Comparison of ENCODE assay signal across 12 cellular contexts in the genomic region with DNA sequence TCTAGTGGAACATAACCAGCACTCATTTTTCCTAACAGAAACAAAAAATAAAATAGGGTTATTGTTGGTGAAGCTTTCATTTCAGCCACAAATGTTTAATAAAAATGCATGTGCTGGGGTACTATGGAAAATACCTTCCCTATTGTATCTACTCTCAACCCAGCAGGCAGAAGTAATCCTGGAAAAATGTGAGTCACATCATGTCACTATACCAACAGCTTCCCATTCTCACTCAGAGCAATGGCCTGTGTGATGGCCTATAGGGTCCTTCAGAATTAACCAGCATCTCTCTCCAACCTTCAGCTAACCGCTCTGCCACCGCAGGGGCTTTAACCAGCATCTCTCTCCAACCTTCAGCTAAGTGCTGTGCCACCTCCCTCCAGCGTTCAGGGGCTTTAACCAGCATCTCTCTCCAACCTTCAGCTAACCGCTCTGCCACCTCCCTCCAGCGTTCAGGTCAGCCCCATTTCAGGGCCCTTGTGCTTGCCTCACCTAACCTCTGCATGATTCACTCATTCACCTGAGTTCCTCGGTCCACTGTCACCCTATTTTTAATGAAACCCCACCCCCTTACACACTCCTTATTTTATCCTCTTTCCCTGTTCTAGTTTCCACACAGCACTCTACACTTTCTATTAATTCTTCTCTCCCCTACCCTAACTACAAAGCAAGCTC. TPM values are rescaled to one million over a fixed set of nuclear protein-coding genes. Genes with fewer than 3 reads are reported as not detected.
A peak's percentile ranks its signal among the peaks of the same experiment; 100 is the strongest.
DNase-seq lines count a peak whose midpoint lies in the region; ATAC-seq, FAIRE-seq and TF ChIP-seq lines count a peak whose summit lies in the region.
"Had no signal": no experiment of that assay in that cellular context is flagged by ENCODE, and none has a peak within 500 bp of the region (broad histone marks: within the 10 kb centered on the region; RNA-seq: fewer than 3 reads in every experiment).

No MANE protein-coding gene starts in this region.

- peak overlapping the region; percentile 46 for H3K27ac ChIP-seq in keratinocyte (ENCODE audit: control insufficient read depth, insufficient read depth, low read length)
- no peak overlapping the region for H3K27ac ChIP-seq in testis
- H3K27ac ChIP-seq: HL-60 had no signal

- H3K4me3 Mint-ChIP-seq in stimulated activated naive CD8-positive, alpha-beta T cell treated with anti-CD3 and anti-CD28 coated beads, Interleukin-15, amount 100 ng/mL, for 72 hours: no peak overlapping the region
- H3K4me3 Mint-ChIP-seq in activated T-helper 17 cell treated with anti-CD3 and anti-CD28 coated beads, Interleukin-2, amount 50 U/mL, for 72 hours: peak overlapping the region; percentile 35

- H3K9me3 ChIP-seq in keratinocyte (ENCODE audit: control insufficient read depth, low read depth, low read length): no peaks in the 10 kb centered on the region
- H3K9me3 ChIP-seq in testis: no peaks in the 10 kb centered on the region

- H3K27me3 ChIP-seq in keratinocyte (ENCODE audit: control insufficient read depth, extremely low read depth, insufficient read depth, low read length): no peaks in the 10 kb centered on the region
- H3K27me3 ChIP-seq in testis: no peaks in the 10 kb centered on the region

- H3K27me3 Mint-ChIP-seq in stimulated activated naive CD8-positive, alpha-beta T cell treated with anti-CD3 and anti-CD28 coated beads, Interleukin-15, amount 100 ng/mL, for 72 hours: no peaks in the 10 kb centered on the region
- no peaks in the 10 kb centered on the region for H3K27me3 Mint-ChIP-seq in activated T-helper 17 cell treated with anti-CD3 and anti-CD28 coated beads, Interleukin-2, amount 50 U/mL, for 72 hours

- H4K20me1 ChIP-seq in keratinocyte (ENCODE audit: control insufficient read depth, extremely low read depth, insufficient read depth, low read length): peaks cover 10% of the 10 kb centered on the region

- DNase-seq in stimulated activated naive CD8-positive, alpha-beta T cell treated with anti-CD3 and anti-CD28 coated beads, Interleukin-15, Interleukin-2, amounts not matched to agents 100 U/mL and 50 U/mL, for 24 hours: no peak
- no peak for DNase-seq in stimulated activated naive CD8-positive, alpha-beta T cell treated with anti-CD3 and anti-CD28 coated beads, Interleukin-15, amount 100 ng/mL, for 72 hours
- DNase-seq in keratinocyte (ENCODE audit: low read depth, low spot score) (no peak), midbrain (lab: John Stamatoyannopoulos, UW) (no peak), testis (no peak)
- no peak for DNase-seq in stimulated activated naive CD4-positive, alpha-beta T cell (lab: John Stamatoyannopoulos, UW)
- DNase-seq: activated T-cell treated with anti-CD3 and anti-CD28 coated beads, Interleukin-2, amount 50 U/mL, for 1 hour; T-helper 1 cell had no signal

- H3K4me2 ChIP-seq in keratinocyte (ENCODE audit: control insufficient read depth, extremely low read depth, insufficient read depth, low read depth, low read length): peak overlapping the region; percentile 12

- H3K9ac ChIP-seq in keratinocyte (ENCODE audit: control insufficient read depth, extremely low read depth, insufficient read depth, low read length): no peak overlapping the region

- WGBS in testis, 2 donors: 72 to 80% methylated on average over 6 of the region's 6 CpGs

- peaks cover 6% of the 10 kb centered on the region for H3K36me3 Mint-ChIP-seq in activated T-helper 17 cell treated with anti-CD3 and anti-CD28 coated beads, Interleukin-2, amount 50 U/mL, for 72 hours (ENCODE audit: low read depth)

- peaks cover 2% of the 10 kb centered on the region for H3K9me1 ChIP-seq in keratinocyte (ENCODE audit: control insufficient read depth, extremely low read depth, insufficient read depth, low read length)

- intact Hi-C loops in testis (cut with DNase I; ENCODE audit: low total_unique reads): no loop called here

- H3K79me2 ChIP-seq in keratinocyte (ENCODE audit: control insufficient read depth, insufficient read depth, low read length): peaks cover 94% of the 10 kb centered on the region

- H3K4me1 Mint-ChIP-seq in stimulated activated naive CD8-positive, alpha-beta T cell treated with anti-CD3 and anti-CD28 coated beads, Interleukin-15, amount 100 ng/mL, for 72 hours: peaks cover 61% of the 10 kb centered on the region
- peaks cover 34% of the 10 kb centered on the region for H3K4me1 Mint-ChIP-seq in activated T-helper 17 cell treated with anti-CD3 and anti-CD28 coated beads, Interleukin-2, amount 50 U/mL, for 72 hours

- H2AFZ ChIP-seq in keratinocyte (ENCODE audit: control insufficient read depth, low read length): no peak overlapping the region

- peak; percentile 13 for FAIRE-seq in keratinocyte (lab: Jason Lieb, UNC)
- FAIRE-seq: endometrium had no signal

- dilution Hi-C loops in keratinocyte (cut with MboI; ENCODE audit: extremely low pct_ligation_motif_present, low sequenced_read_pairs): no loop called here

- H3K4me1 ChIP-seq in keratinocyte (ENCODE audit: control insufficient read depth, extremely low read depth, insufficient read depth, low read length): peaks cover 47% of the 10 kb centered on the region
- peaks cover 2% of the 10 kb centered on the region for H3K4me1 ChIP-seq in testis

- no peak for TF ChIP-seq POLR2A in testis (IDR thresholded peaks at IDR 0.05)

- no peaks in the 10 kb centered on the region for H3K9me3 Mint-ChIP-seq in stimulated activated naive CD8-positive, alpha-beta T cell treated with anti-CD3 and anti-CD28 coated beads, Interleukin-15, amount 100 ng/mL, for 72 hours
- H3K9me3 Mint-ChIP-seq in activated T-helper 17 cell treated with anti-CD3 and anti-CD28 coated beads, Interleukin-2, amount 50 U/mL, for 72 hours: no peaks in the 10 kb centered on the region

- H3K4me3 ChIP-seq in keratinocyte (ENCODE audit: control insufficient read depth in 2 of 3, extremely low read depth in 1 of 3, insufficient read depth in 2 of 3, low read depth in 1 of 3, low read length in 3 of 3) (no peak overlapping the region), testis (no peak overlapping the region)

- H3K36me3 ChIP-seq in keratinocyte (ENCODE audit: control insufficient read depth in 2 of 2, extremely low read depth in 1 of 2, insufficient read depth in 2 of 2, low read length in 2 of 2): peaks cover 0 to 4% of the 10 kb centered on the region in 2 experiments
- H3K36me3 ChIP-seq in testis (ENCODE audit: low read depth, missing control alignments): no peaks in the 10 kb centered on the region

- no peak for TF ChIP-seq CTCF in keratinocyte (optimal IDR thresholded peaks at IDR 0.05 in 1 of 3, IDR thresholded peaks at IDR 0.05 in 1 of 3, conservative IDR thresholded peaks at IDR 0.05 in 1 of 3; ENCODE audit: extremely low read depth in 1 of 3, insufficient read depth in 2 of 3, low read length in 3 of 3)
- TF ChIP-seq CTCF in testis (IDR thresholded peaks at IDR 0.05): no peak

- peak; percentile 23 for ATAC-seq in stimulated activated naive CD8-positive, alpha-beta T cell treated with anti-CD3 and anti-CD28 coated beads, Interleukin-15, Interleukin-2, amounts not matched to agents 100 U/mL and 50 U/mL, for 24 hours
- ATAC-seq in stimulated activated naive CD8-positive, alpha-beta T cell treated with anti-CD3 and anti-CD28 coated beads, Interleukin-15, amount 100 ng/mL, for 72 hours: no peak
- no peak for ATAC-seq in activated T-helper 17 cell treated with anti-CD3 and anti-CD28 coated beads, Interleukin-2, amount 50 U/mL, for 72 hours (replicated peaks)
- no peak for ATAC-seq in GM18858 (IDR thresholded peaks at IDR 0.05; ENCODE audit: unreplicated experiment)

- H3K27ac Mint-ChIP-seq in stimulated activated naive CD8-positive, alpha-beta T cell treated with anti-CD3 and anti-CD28 coated beads, Interleukin-15, amount 100 ng/mL, for 72 hours: no peak overlapping the region
- peak overlapping the region; percentile 52 for H3K27ac Mint-ChIP-seq in activated T-helper 17 cell treated with anti-CD3 and anti-CD28 coated beads, Interleukin-2, amount 50 U/mL, for 72 hours

RNA-seq across cellular contexts. Expression of a gene that starts 34.0 kb away (rescaled TPM):
- 10 to 100 TPM; 40.6 to 65.4 TPM for total RNA-seq in activated T-helper 17 cell treated with anti-CD3 and anti-CD28 coated beads, Interleukin-2, amount 50 U/mL, for 72 hours
- polyA plus RNA-seq in keratinocyte (52.1 to 86.2 TPM (median 60.1 TPM) in 3 replicates), testis (ENCODE audit: insufficient read depth, low read depth, low replicate concordance) (50.1 TPM)
- polyA plus RNA-seq in keratinocyte (2011; ENCODE audit: low read depth): 36.2 TPM
- polyA plus RNA-seq in keratinocyte (2011; cell fraction: cytosol; rRNA removed): 53.0 and 109 TPM in 2 replicates
- 56.5 and 67.3 TPM in 2 replicates for polyA plus RNA-seq in keratinocyte (2011; cell fraction: nucleus; rRNA removed)
- polyA plus RNA-seq in keratinocyte (2012; ENCODE audit: low replicate concordance): 63.6 and 74.0 TPM in 2 replicates
- 19.1 to 49.6 TPM (median 30.4 TPM) in 3 replicates for polyA minus RNA-seq in keratinocyte
- 77.9 TPM for polyA minus RNA-seq in keratinocyte (2011; cell fraction: cytosol; rRNA and poly(A)+ RNA removed)
- polyA minus RNA-seq in keratinocyte (2011; cell fraction: nucleus; rRNA and poly(A)+ RNA removed): 51.2 and 60.7 TPM in 2 replicates
- 10 to 100 TPM; 60.7 to 66.1 TPM for total RNA-seq in testis
